ENCODE assay signal across 8 cellular contexts in genomic region chr20:19661717-19662637, GRCh38.
DNase-seq lines count a peak whose midpoint lies in the region; ATAC-seq lines count a peak whose summit lies in the region.

No MANE protein-coding gene starts in this region.

- DNase-seq in D341Med (ENCODE audit: low spot score) (peak; percentile 67), H4 (ENCODE audit: low spot score) (peak; percentile 62), NCI-H2029 treated with DMSO at 0.1 percent for 48 hours (lab: John Stamatoyannopoulos, UW) (peak; percentile 64), T-helper 9 cell (peak; percentile 6), caudate nucleus (lab: John Stamatoyannopoulos, UW) (peak in 51 of 61 donors; percentile 2 to 84 (median 32)), kidney tubule cell (ENCODE audit: low spot score) (peak; percentile 73)
- peak; percentile 46 to 48 for DNase-seq in stimulated activated CD4-positive, alpha-beta T cell treated with anti-CD3 and anti-CD28 coated beads, Interleukin-2, amount 100 ng/mL, for 48 hours

- ATAC-seq in GM18520 (IDR thresholded peaks at IDR 0.05; ENCODE audit: unreplicated experiment) = no peak

- H3K27ac ChIP-seq in caudate nucleus (ENCODE audit: low read depth, low read length) = peak overlapping the region; percentile 32

Comparison
In these comparisons a context has a peak if more than half of its experiments do, and no peak if none do; other contexts are left out.
1. DNase-seq: peak in every context shown above with its lines; median percentile 73 in kidney tubule cell; 67 in D341Med; 64 in NCI-H2029 treated with DMSO at 0.1 percent for 48 hours; 62 in H4; 47 in stimulated activated CD4-positive, alpha-beta T cell treated with anti-CD3 and anti-CD28 coated beads, Interleukin-2, amount 100 ng/mL, for 48 hours; 32 in caudate nucleus; 6 in T-helper 9 cell.